ENCODE assay signal across 17 cellular contexts in the genomic region with DNA sequence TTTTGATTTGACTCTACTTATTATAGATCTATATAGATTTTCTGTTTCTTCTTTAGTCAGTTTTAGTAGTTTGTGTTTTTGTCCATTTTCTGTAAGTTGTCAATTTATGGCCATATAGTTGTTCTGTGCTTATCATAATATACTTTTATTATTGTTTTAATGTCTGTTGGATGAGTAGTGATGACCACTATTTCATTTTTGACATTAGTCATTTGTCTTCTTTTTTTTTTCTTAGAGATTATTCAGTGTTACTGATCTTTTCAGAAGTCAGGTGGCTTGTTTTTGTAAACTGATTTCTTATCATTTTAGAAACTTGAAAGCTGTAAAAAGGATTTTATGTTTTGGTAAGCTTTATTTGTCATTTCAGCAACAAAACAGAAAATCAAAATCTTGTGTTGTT. TPM values are rescaled to one million over a fixed set of nuclear protein-coding genes. Genes with fewer than 3 reads are reported as not detected.
DNase-seq lines count a peak whose midpoint lies in the region; ATAC-seq, FAIRE-seq and TF ChIP-seq lines count a peak whose summit lies in the region.
"Had no signal": no experiment of that assay in that cellular context is flagged by ENCODE, and none has a peak within 500 bp of the region (broad histone marks: within the 10 kb centered on the region; RNA-seq: fewer than 3 reads in every experiment).

No MANE protein-coding gene starts in this region.

- H3K9ac ChIP-seq in kidney (ENCODE audit: low read length in 2 of 2): no peak overlapping the region
- H3K9ac ChIP-seq: BLaER1 treated with 17β-estradiol and CSF1 and Interleukin-3, amounts not matched to agents 10 nM and 100 nM had no signal

- H3K36me3 Mint-ChIP-seq in activated CD4-positive, alpha-beta memory T cell treated with anti-CD3 and anti-CD28 coated beads for 36 hours: peaks cover 66% of the 10 kb centered on the region
- peaks cover 70% of the 10 kb centered on the region for H3K36me3 Mint-ChIP-seq in activated CD4-positive, alpha-beta memory T cell treated with anti-CD3 and anti-CD28 coated beads, Interleukin-2, amount 10 ng/mL, durations not matched to agents 7 days and 5 days (ENCODE audit: low read depth)
- H3K36me3 Mint-ChIP-seq in activated T-helper 17 cell treated with anti-CD3 and anti-CD28 coated beads, Interleukin-2, amount 50 U/mL, for 72 hours (ENCODE audit: low read depth): peaks cover 77% of the 10 kb centered on the region

- no peak overlapping the region for H3K27ac ChIP-seq in kidney (ENCODE audit: low read depth in 2 of 2, low read length in 2 of 2)
- H3K27ac ChIP-seq: BLaER1 treated with 17β-estradiol and CSF1 and Interleukin-3, amounts not matched to agents 10 nM and 100 nM had no signal

- H3K4me1 ChIP-seq in kidney (ENCODE audit: control insufficient read depth in 1 of 2, insufficient read depth in 1 of 2, low read depth in 1 of 2, low read length in 2 of 2): no peaks in the 10 kb centered on the region
- H3K4me1 ChIP-seq: BLaER1 treated with 17β-estradiol and CSF1 and Interleukin-3, amounts not matched to agents 10 nM and 100 nM; HAP-1 had no signal

- peaks cover 26% of the 10 kb centered on the region for H3K4me1 Mint-ChIP-seq in activated CD4-positive, alpha-beta memory T cell treated with anti-CD3 and anti-CD28 coated beads for 36 hours (ENCODE audit: low read depth)
- peaks cover 2% of the 10 kb centered on the region for H3K4me1 Mint-ChIP-seq in activated CD4-positive, alpha-beta memory T cell treated with anti-CD3 and anti-CD28 coated beads, Interleukin-2, amount 10 ng/mL, durations not matched to agents 7 days and 5 days
- H3K4me1 Mint-ChIP-seq in activated T-helper 17 cell treated with anti-CD3 and anti-CD28 coated beads, Interleukin-2, amount 50 U/mL, for 72 hours: peaks cover 22% of the 10 kb centered on the region

- intact Hi-C loops in activated CD4-positive, alpha-beta memory T cell treated with anti-CD3 and anti-CD28 coated beads for 36 hours (cut with micrococcal nuclease): loop anchor here (2.0 kb wide), 1 partner anchor 25 kb away; no protein-coding TSS in a partner anchor
- intact Hi-C loops in kidney (cut with DNase I): no loop called here

- POLR2A ChIA-PET in activated CD4-positive, alpha-beta memory T cell treated with anti-CD3 and anti-CD28 coated beads for 36 hours (lab: Charles Lee): no interaction called here
- POLR2A ChIA-PET in activated CD4-positive, alpha-beta memory T cell treated with anti-CD3 and anti-CD28 coated beads, Interleukin-2, amount 10 ng/mL, durations not matched to agents 7 days and 5 days (lab: Charles Lee): no interaction called here

- H3K27ac Mint-ChIP-seq in activated CD4-positive, alpha-beta memory T cell treated with anti-CD3 and anti-CD28 coated beads for 36 hours: peak overlapping the region; percentile 33
- no peak overlapping the region for H3K27ac Mint-ChIP-seq in activated CD4-positive, alpha-beta memory T cell treated with anti-CD3 and anti-CD28 coated beads, Interleukin-2, amount 10 ng/mL, durations not matched to agents 7 days and 5 days
- H3K27ac Mint-ChIP-seq in activated T-helper 17 cell treated with anti-CD3 and anti-CD28 coated beads, Interleukin-2, amount 50 U/mL, for 72 hours: peak overlapping the region; percentile 12

- H3K9me3 ChIP-seq in kidney (ENCODE audit: control insufficient read depth in 1 of 2, low read length in 2 of 2): peaks cover 8 to 17% of the 10 kb centered on the region in 2 donors
- H3K9me3 ChIP-seq: HAP-1 had no signal

- no peaks in the 10 kb centered on the region for H3K36me3 ChIP-seq in kidney (ENCODE audit: control insufficient read depth in 1 of 2, insufficient read depth in 2 of 2, low read length in 2 of 2)
- H3K36me3 ChIP-seq: HAP-1 had no signal

- no peak for DNase-seq in activated CD4-positive, alpha-beta memory T cell treated with anti-CD3 and anti-CD28 coated beads for 36 hours
- DNase-seq in activated CD4-positive, alpha-beta memory T cell treated with anti-CD3 and anti-CD28 coated beads, Interleukin-2, amount 10 ng/mL, durations not matched to agents 7 days and 5 days: no peak
- DNase-seq in kidney: no peak
- no peak for DNase-seq in globus pallidus (ENCODE audit: low spot score)
- DNase-seq: 8988T; ACHN; CD4-positive, CD25-positive, alpha-beta regulatory T cell; DMS53 had no signal

- peaks cover 36% of the 10 kb centered on the region for H3K9me3 Mint-ChIP-seq in activated CD4-positive, alpha-beta memory T cell treated with anti-CD3 and anti-CD28 coated beads for 36 hours
- peaks cover 43% of the 10 kb centered on the region for H3K9me3 Mint-ChIP-seq in activated CD4-positive, alpha-beta memory T cell treated with anti-CD3 and anti-CD28 coated beads, Interleukin-2, amount 10 ng/mL, durations not matched to agents 7 days and 5 days
- H3K9me3 Mint-ChIP-seq in activated T-helper 17 cell treated with anti-CD3 and anti-CD28 coated beads, Interleukin-2, amount 50 U/mL, for 72 hours: peaks cover 21% of the 10 kb centered on the region

- no peak overlapping the region for H3K4me3 ChIP-seq in kidney (ENCODE audit: low read length in 2 of 2)
- H3K4me3 ChIP-seq: BLaER1 treated with 17β-estradiol and CSF1 and Interleukin-3, amounts not matched to agents 10 nM and 100 nM; HAP-1 had no signal

- CTCF ChIA-PET in activated CD4-positive, alpha-beta memory T cell treated with anti-CD3 and anti-CD28 coated beads for 36 hours (lab: Charles Lee): interaction anchor here (1.2 kb wide), 1 partner anchor 49 kb away, joined by 5 read pairs; no protein-coding TSS in a partner anchor
- CTCF ChIA-PET in activated CD4-positive, alpha-beta memory T cell treated with anti-CD3 and anti-CD28 coated beads, Interleukin-2, amount 10 ng/mL, durations not matched to agents 7 days and 5 days (lab: Charles Lee): interaction anchor here (0.7 kb wide), 1 partner anchor 315 kb away, joined by 3 read pairs; no protein-coding TSS in a partner anchor

- FAIRE-seq in A204.1 (lab: Jason Lieb, UNC) (peak; percentile 3), kidney (lab: Jason Lieb, UNC) (peak; percentile 44)
- FAIRE-seq: H1, HepG2, HTR-8/SVneo had no signal

- H3K27me3 Mint-ChIP-seq in activated CD4-positive, alpha-beta memory T cell treated with anti-CD3 and anti-CD28 coated beads for 36 hours: no peaks in the 10 kb centered on the region
- no peaks in the 10 kb centered on the region for H3K27me3 Mint-ChIP-seq in activated CD4-positive, alpha-beta memory T cell treated with anti-CD3 and anti-CD28 coated beads, Interleukin-2, amount 10 ng/mL, durations not matched to agents 7 days and 5 days
- no peaks in the 10 kb centered on the region for H3K27me3 Mint-ChIP-seq in activated T-helper 17 cell treated with anti-CD3 and anti-CD28 coated beads, Interleukin-2, amount 50 U/mL, for 72 hours
- H3K27me3 Mint-ChIP-seq: CD4-positive, CD25-positive, alpha-beta regulatory T cell had no signal

- no peak overlapping the region for H3K4me3 Mint-ChIP-seq in activated CD4-positive, alpha-beta memory T cell treated with anti-CD3 and anti-CD28 coated beads for 36 hours
- no peak overlapping the region for H3K4me3 Mint-ChIP-seq in activated CD4-positive, alpha-beta memory T cell treated with anti-CD3 and anti-CD28 coated beads, Interleukin-2, amount 10 ng/mL, durations not matched to agents 7 days and 5 days
- H3K4me3 Mint-ChIP-seq in activated T-helper 17 cell treated with anti-CD3 and anti-CD28 coated beads, Interleukin-2, amount 50 U/mL, for 72 hours: no peak overlapping the region

- ATAC-seq in activated T-helper 17 cell treated with anti-CD3 and anti-CD28 coated beads, Interleukin-2, amount 50 U/mL, for 72 hours (replicated peaks): peak; percentile 51
- ATAC-seq in GM18868 (IDR thresholded peaks at IDR 0.05; ENCODE audit: unreplicated experiment) (no peak), GM18517 (IDR thresholded peaks at IDR 0.05; ENCODE audit: unreplicated experiment) (no peak)
- ATAC-seq: HepG2 had no signal

- no peak for TF ChIP-seq CTCF in kidney (IDR thresholded peaks at IDR 0.05; ENCODE audit: borderline replicate concordance, extremely low read depth, insufficient read depth)

RNA-seq across cellular contexts. Expression of a gene that starts 57.3 kb away (rescaled TPM):
- total RNA-seq in activated CD4-positive, alpha-beta memory T cell treated with anti-CD3 and anti-CD28 coated beads for 36 hours: 10 to 100 TPM; 16.7 to 16.9 TPM
- 10 to 100 TPM; 26.5 to 28.0 TPM for total RNA-seq in activated CD4-positive, alpha-beta memory T cell treated with anti-CD3 and anti-CD28 coated beads, Interleukin-2, amount 10 ng/mL, durations not matched to agents 7 days and 5 days
- 10 to 100 TPM; 22.5 to 25.7 TPM for total RNA-seq in activated T-helper 17 cell treated with anti-CD3 and anti-CD28 coated beads, Interleukin-2, amount 50 U/mL, for 72 hours
- total RNA-seq in kidney: 43.9 TPM
- 7.2 TPM for polyA plus RNA-seq in kidney (ENCODE audit: insufficient read depth, low read depth, low replicate concordance)
